Comparison of ENCODE assay signal across 27 cellular contexts in genomic region chr11:76612226-76612625, GRCh38. TPM values are rescaled to one million over a fixed set of nuclear protein-coding genes. Genes with fewer than 3 reads are reported as not detected.
DNase-seq lines count a peak whose midpoint lies in the region; ATAC-seq and TF ChIP-seq lines count a peak whose summit lies in the region.
"Had no signal": no experiment of that assay in that cellular context is flagged by ENCODE, and none has a peak within 500 bp of the region (broad histone marks: within the 10 kb centered on the region; RNA-seq: fewer than 3 reads in every experiment).

No MANE protein-coding gene starts in this region.

- H3K9me2 ChIP-seq in MM.1S (replicated peaks; ENCODE audit: insufficient read depth, low read length), result no peaks in the 10 kb centered on the region

- no peak overlapping the region for H2AFZ ChIP-seq in MM.1S (ENCODE audit: low read length)

- peaks cover 10% of the 10 kb centered on the region for H3K9me3 Mint-ChIP-seq in endodermal cell
- no peaks in the 10 kb centered on the region for H3K9me3 Mint-ChIP-seq in activated naive CD4-positive, alpha-beta T cell treated with anti-CD3 and anti-CD28 coated beads for 36 hours
- H3K9me3 Mint-ChIP-seq: CD4-positive, alpha-beta T cell; CD8-positive, alpha-beta T cell had no signal

- no peak for TF ChIP-seq POLR2A in spleen (IDR thresholded peaks at IDR 0.05)

- H3K27ac ChIP-seq in cardiac muscle cell (peak overlapping the region; percentile 84), ascending aorta (peak overlapping the region; percentile 88 to 94), endodermal cell (ENCODE audit: low read depth, low read length) (no peak overlapping the region), spleen (no peak overlapping the region), MM.1S (ENCODE audit: low read length) (no peak overlapping the region)
- H3K27ac ChIP-seq: 22Rv1; A549; BLaER1 treated with 17β-estradiol and CSF1 and Interleukin-3, amounts not matched to agents 10 nM and 100 nM; C4-2B had no signal

- H3F3A ChIP-seq in MM.1S (ENCODE audit: insufficient read depth, low read length), result no peaks in the 10 kb centered on the region

- no peaks in the 10 kb centered on the region for H4K20me1 ChIP-seq in MM.1S (ENCODE audit: insufficient read depth, low read length)
- H4K20me1 ChIP-seq: BLaER1 treated with 17β-estradiol and CSF1 and Interleukin-3, amounts not matched to agents 10 nM and 100 nM had no signal

- no peak overlapping the region for H3K9ac ChIP-seq in endodermal cell (ENCODE audit: extremely low read depth, low read length, poor library complexity, severe bottlenecking)
- H3K9ac ChIP-seq in MM.1S (ENCODE audit: low read length), result no peak overlapping the region
- H3K9ac ChIP-seq: BLaER1 treated with 17β-estradiol and CSF1 and Interleukin-3, amounts not matched to agents 10 nM and 100 nM had no signal

- H3K4me1 Mint-ChIP-seq in endodermal cell, result peaks cover 7% of the 10 kb centered on the region
- no peaks in the 10 kb centered on the region for H3K4me1 Mint-ChIP-seq in activated naive CD4-positive, alpha-beta T cell treated with anti-CD3 and anti-CD28 coated beads for 36 hours (ENCODE audit: low read depth)

- H3K4me3 Mint-ChIP-seq in endodermal cell, result no peak overlapping the region
- no peak overlapping the region for H3K4me3 Mint-ChIP-seq in activated naive CD4-positive, alpha-beta T cell treated with anti-CD3 and anti-CD28 coated beads for 36 hours
- H3K4me3 Mint-ChIP-seq: B cell; CD4-positive, alpha-beta T cell; CD8-positive, alpha-beta T cell had no signal

- H3K36me3 Mint-ChIP-seq in endodermal cell (ENCODE audit: low read depth), result no peaks in the 10 kb centered on the region
- H3K36me3 Mint-ChIP-seq in activated naive CD4-positive, alpha-beta T cell treated with anti-CD3 and anti-CD28 coated beads for 36 hours (ENCODE audit: low read depth), result no peaks in the 10 kb centered on the region
- H3K36me3 Mint-ChIP-seq: CD8-positive, alpha-beta T cell had no signal

- CTCF ChIA-PET in activated naive CD4-positive, alpha-beta T cell treated with anti-CD3 and anti-CD28 coated beads for 36 hours (lab: Charles Lee), result interaction anchor here (0.6 to 0.7 kb wide), 3 partner anchors 96 to 1139 kb away, joined by 3 to 4 read pairs (median 3); no protein-coding TSS in a partner anchor

- ATAC-seq in Right ventricle myocardium inferior, result no peak
- no peak for ATAC-seq in HG02870 (IDR thresholded peaks at IDR 0.05; ENCODE audit: unreplicated experiment)
- ATAC-seq: A549; CD8-positive, alpha-beta T cell; GM12878 had no signal

- H3K27me3 ChIP-seq in cardiac muscle cell (no peaks in the 10 kb centered on the region), ascending aorta (no peaks in the 10 kb centered on the region), endodermal cell (ENCODE audit: control insufficient read depth, insufficient read depth, low read length, poor library complexity, severe bottlenecking) (no peaks in the 10 kb centered on the region), spleen (replicated peaks in 1 of 7) (peaks cover 0 to 10% (median 0%) of the 10 kb centered on the region in 7 donors), MM.1S (replicated peaks; ENCODE audit: insufficient read depth, low read length) (no peaks in the 10 kb centered on the region)
- H3K27me3 ChIP-seq: BLaER1 treated with 17β-estradiol and CSF1 and Interleukin-3, amounts not matched to agents 10 nM and 100 nM had no signal

- no peaks in the 10 kb centered on the region for H3K27me3 Mint-ChIP-seq in endodermal cell (ENCODE audit: insufficient read depth)
- no peaks in the 10 kb centered on the region for H3K27me3 Mint-ChIP-seq in activated naive CD4-positive, alpha-beta T cell treated with anti-CD3 and anti-CD28 coated beads for 36 hours (ENCODE audit: low read depth)

- 86 to 88% methylated on average over 4 of the region's 4 CpGs for WGBS in endodermal cell (ENCODE audit: insufficient coverage in 1 of 2, insufficient read length in 1 of 2), 2 experiments
- WGBS in spleen, 5 donors, result 81 to 89% (median 88%) methylated on average over 4 of the region's 4 CpGs

- peaks cover 30% of the 10 kb centered on the region for H3K4me1 ChIP-seq in cardiac muscle cell (ENCODE audit: low read depth)
- H3K4me1 ChIP-seq in ascending aorta, result peaks cover 20 to 60% of the 10 kb centered on the region in 2 donors
- no peaks in the 10 kb centered on the region for H3K4me1 ChIP-seq in endodermal cell (ENCODE audit: control insufficient read depth, insufficient read depth, low read length)
- H3K4me1 ChIP-seq in spleen, result peaks cover 4 to 37% (median 19%) of the 10 kb centered on the region in 6 donors
- no peaks in the 10 kb centered on the region for H3K4me1 ChIP-seq in MM.1S (ENCODE audit: low read length)
- H3K4me1 ChIP-seq: A549, Caco-2 had no signal

- no peak overlapping the region for H3K27ac Mint-ChIP-seq in endodermal cell
- no peak overlapping the region for H3K27ac Mint-ChIP-seq in activated naive CD4-positive, alpha-beta T cell treated with anti-CD3 and anti-CD28 coated beads for 36 hours
- H3K27ac Mint-ChIP-seq: B cell; CD4-positive, alpha-beta T cell; CD8-positive, alpha-beta T cell had no signal

- H3K36me3 ChIP-seq in cardiac muscle cell (no peaks in the 10 kb centered on the region), ascending aorta (no peaks in the 10 kb centered on the region), endodermal cell (ENCODE audit: control insufficient read depth, insufficient read depth, low read length) (no peaks in the 10 kb centered on the region), spleen (no peaks in the 10 kb centered on the region), MM.1S (replicated peaks; ENCODE audit: insufficient read depth, low read length) (no peaks in the 10 kb centered on the region)
- H3K36me3 ChIP-seq: BLaER1 treated with 17β-estradiol and CSF1 and Interleukin-3, amounts not matched to agents 10 nM and 100 nM had no signal

- DNase-seq in cardiac muscle cell (ENCODE audit: low read depth in 1 of 2, low spot score in 1 of 2) (no peak), Right ventricle myocardium inferior (ENCODE audit: missing footprints) (no peak), ascending aorta (ENCODE audit: low spot score in 2 of 2) (peak in 1 of 2 donors; percentile 56), endodermal cell (peak; percentile 10), spleen (peak; percentile 17), MM.1S (no peak)
- no peak for DNase-seq in activated naive CD4-positive, alpha-beta T cell treated with anti-CD3 and anti-CD28 coated beads for 36 hours
- DNase-seq: AML-193; Caco-2; Calu3; CD4-positive, alpha-beta T cell; DMS153; DMS53; DMS79; DND-41; EL; GDM1 had no signal

- H3K4me3 ChIP-seq in cardiac muscle cell (no peak overlapping the region), ascending aorta (no peak overlapping the region), endodermal cell (ENCODE audit: low read length) (no peak overlapping the region), spleen (no peak overlapping the region), MM.1S (ENCODE audit: low read length) (no peak overlapping the region)
- H3K4me3 ChIP-seq: A549; BLaER1 treated with 17β-estradiol and CSF1 and Interleukin-3, amounts not matched to agents 10 nM and 100 nM; GM12878 had no signal

- H3K9me3 ChIP-seq in cardiac muscle cell (ENCODE audit: low read depth), result no peaks in the 10 kb centered on the region
- H3K9me3 ChIP-seq in ascending aorta, result no peaks in the 10 kb centered on the region
- H3K9me3 ChIP-seq in endodermal cell (ENCODE audit: control insufficient read depth, low read length), result peaks cover 5% of the 10 kb centered on the region
- H3K9me3 ChIP-seq in spleen, result no peaks in the 10 kb centered on the region
- H3K9me3 ChIP-seq in MM.1S (replicated peaks; ENCODE audit: insufficient read depth, low read length), result no peaks in the 10 kb centered on the region
- H3K9me3 ChIP-seq: A549, Caco-2 had no signal

- no peaks in the 10 kb centered on the region for H3K79me2 ChIP-seq in MM.1S (ENCODE audit: low read length)

- H3K4me2 ChIP-seq in MM.1S (ENCODE audit: low read depth, low read length), result no peak overlapping the region
- H3K4me2 ChIP-seq: A549 had no signal

- intact Hi-C loops in Right ventricle myocardium inferior (cut with DNase I), result no loop called here
- intact Hi-C loops in ascending aorta (cut with DNase I), result loop anchor here (5.0 kb wide), 2 partner anchors 60 to 160 kb away; partner anchors contain the start of gene LRRC32
- intact Hi-C loops in spleen (cut with DNase I; ENCODE audit: low total_unique reads), result no loop called here
- intact Hi-C loops in activated naive CD4-positive, alpha-beta T cell treated with anti-CD3 and anti-CD28 coated beads for 36 hours (cut with micrococcal nuclease), result loop anchor here (5.0 kb wide), 1 partner anchor 70 kb away; no protein-coding TSS in a partner anchor

- TF ChIP-seq CTCF in cardiac muscle cell (IDR thresholded peaks at IDR 0.05; ENCODE audit: low read depth, low read length), result no peak
- no peak for TF ChIP-seq CTCF in ascending aorta (IDR thresholded peaks at IDR 0.05)
- TF ChIP-seq CTCF in endodermal cell (conservative IDR thresholded peaks at IDR 0.05), result no peak
- no peak for TF ChIP-seq CTCF in spleen (IDR thresholded peaks at IDR 0.05 in 8 of 11, conservative IDR thresholded peaks at IDR 0.05 in 3 of 11)
- TF ChIP-seq CTCF in MM.1S (IDR thresholded peaks at IDR 0.05; ENCODE audit: low read length), result no peak

RNA-seq across cellular contexts. Expression of gene LRRC32, which starts 58.3 kb away (rescaled TPM):
- 15.9 and 21.8 TPM in 2 replicates for total RNA-seq in cardiac muscle cell
- polyA plus RNA-seq in cardiac muscle cell, result 6.3 and 18.8 TPM in 2 replicates
- 32.5 TPM for total RNA-seq in Right ventricle myocardium inferior
- 280 TPM for total RNA-seq in ascending aorta
- 1 to 10 TPM; 1.3 to 1.6 TPM for total RNA-seq in endodermal cell
- polyA plus RNA-seq in endodermal cell (2013, experiment 1 of 2), result 2.0 TPM
- polyA plus RNA-seq in endodermal cell (2013, experiment 2 of 2), result 2.2 TPM
- 100 to 1,000 TPM in 3 of 7 donors, 10 to 100 TPM in 4; 44.1 to 214 (median 90.3) TPM for total RNA-seq in spleen
- polyA plus RNA-seq in spleen, result 10 to 100 TPM; 25.9 to 29.5 (median 29.4) TPM
- 1 to 10 TPM; 2.5 to 3.0 TPM for total RNA-seq in activated naive CD4-positive, alpha-beta T cell treated with anti-CD3 and anti-CD28 coated beads for 36 hours
- total RNA-seq: A172, Calu3, G401 had no signal

Comparison
In these comparisons a context has a peak if more than half of its experiments do, and no peak if none do; other contexts are left out.
1. DNase-seq: peak in endodermal cell (single experiment) and spleen (single experiment); none in cardiac muscle cell (0 of 2), Right ventricle myocardium inferior (single experiment), MM.1S (single experiment) and activated naive CD4-positive, alpha-beta T cell treated with anti-CD3 and anti-CD28 coated beads for 36 hours (single experiment).
2. H3K27ac ChIP-seq: peak in cardiac muscle cell (single experiment) and ascending aorta (2 of 2); none in endodermal cell (single experiment), spleen (0 of 8) and MM.1S (single experiment).
3. intact Hi-C loops: an anchor here in ascending aorta (5.0 kb wide) and activated naive CD4-positive, alpha-beta T cell treated with anti-CD3 and anti-CD28 coated beads for 36 hours (5.0 kb wide); none called in Right ventricle myocardium inferior and spleen.